21 cellular contexts compared by ENCODE assay signal in genomic region chr11:69468911-69469885, GRCh38. TPM values are rescaled to one million over a fixed set of nuclear protein-coding genes. Genes with fewer than 3 reads are reported as not detected.
DNase-seq lines count a peak whose midpoint lies in the region; ATAC-seq, FAIRE-seq and TF ChIP-seq lines count a peak whose summit lies in the region.
"Had no signal": no experiment of that assay in that cellular context is flagged by ENCODE, and none has a peak within 500 bp of the region (broad histone marks: within the 10 kb centered on the region; RNA-seq: fewer than 3 reads in every experiment).

No MANE protein-coding gene starts in this region.

- peak overlapping the region; percentile 82 for H2BK15ac ChIP-seq in neuronal stem cell (ENCODE audit: low read length)

- no peak overlapping the region for H2AFZ ChIP-seq in neuronal stem cell (ENCODE audit: low read length)

- peak overlapping the region; percentile 68 for H3K18ac ChIP-seq in neuronal stem cell (ENCODE audit: low read length)

- no peak for TF ChIP-seq POLR2A in GM12892 (IDR thresholded peaks at IDR 0.05; ENCODE audit: low read depth, low read length)

- H3K4ac ChIP-seq in neuronal stem cell (ENCODE audit: low read length) = no peak overlapping the region

- peak overlapping the region; percentile 3 for H3K23ac ChIP-seq in neuronal stem cell (ENCODE audit: low read depth, low read length, poor library complexity)

- FAIRE-seq in GM12892 (lab: Jason Lieb, UNC) = no peak
- FAIRE-seq: A204.1, GM12878 had no signal

- ATAC-seq in left colon = peak; percentile 26
- ATAC-seq: GM12878, Panc1 had no signal

- H2BK5ac ChIP-seq in neuronal stem cell (ENCODE audit: low read length) = peak overlapping the region; percentile 43

- H3K14ac ChIP-seq in neuronal stem cell (ENCODE audit: low read length) = no peak overlapping the region

- H3K4me2 ChIP-seq in neuronal stem cell (ENCODE audit: insufficient read depth, low read length, poor library complexity, severe bottlenecking) = no peak overlapping the region

- H2BK12ac ChIP-seq in neuronal stem cell (ENCODE audit: low read length) = peak overlapping the region; percentile 67

- no peak overlapping the region for H3K9ac ChIP-seq in neuronal stem cell (ENCODE audit: low read depth, low read length, poor library complexity)

- TF ChIP-seq CTCF in left ventricle myocardium inferior (IDR thresholded peaks at IDR 0.05; ENCODE audit: borderline replicate concordance) = no peak
- TF ChIP-seq CTCF in right atrium auricular region (IDR thresholded peaks at IDR 0.05) = no peak

- no peak overlapping the region for H4K91ac ChIP-seq in neuronal stem cell (ENCODE audit: low read depth, low read length, poor library complexity)

- intact Hi-C loops in left ventricle myocardium inferior (cut with micrococcal nuclease) (no loop called here), left colon (cut with DNase I, micrococcal nuclease) (no loop called here)

- H3K4me1 ChIP-seq in left ventricle myocardium inferior = peaks cover 24% of the 10 kb centered on the region
- peaks cover 0 to 30% of the 10 kb centered on the region in 2 donors for H3K4me1 ChIP-seq in right atrium auricular region
- peaks cover 8 to 12% of the 10 kb centered on the region in 2 donors for H3K4me1 ChIP-seq in neuronal stem cell (ENCODE audit: control insufficient read depth in 2 of 2, insufficient read depth in 1 of 2, low read depth in 1 of 2, low read length in 2 of 2)

- WGBS in neuronal stem cell (ENCODE audit: extremely low coverage in 2 of 2, insufficient read length in 2 of 2, insufficient replicate concordance in 1 of 2), 2 donors = no CpG with 5 or more reads among the region's 25 CpGs

- H3K36me3 ChIP-seq in left ventricle myocardium inferior (no peaks in the 10 kb centered on the region), right atrium auricular region (no peaks in the 10 kb centered on the region), neuronal stem cell (replicated peaks in 1 of 2; ENCODE audit: control insufficient read depth in 2 of 2, insufficient read depth in 2 of 2, low read length in 2 of 2) (no peaks in the 10 kb centered on the region)
- H3K36me3 ChIP-seq: MG63 had no signal

- peak overlapping the region; percentile 64 for H2AK5ac ChIP-seq in neuronal stem cell (ENCODE audit: low read depth, low read length)

- H2BK120ac ChIP-seq in neuronal stem cell (ENCODE audit: low read depth, low read length) = peak overlapping the region; percentile 61

- H3K27me3 ChIP-seq in left ventricle myocardium inferior (ENCODE audit: low read depth) = no peaks in the 10 kb centered on the region
- no peaks in the 10 kb centered on the region for H3K27me3 ChIP-seq in right atrium auricular region
- H3K27me3 ChIP-seq in neuronal stem cell (ENCODE audit: control insufficient read depth in 3 of 3, insufficient read depth in 3 of 3, low read depth in 1 of 3, low read length in 3 of 3) = peaks cover 0 to 18% (median 0%) of the 10 kb centered on the region in 3 experiments
- H3K27me3 ChIP-seq: MG63 had no signal

- peak; percentile 12 for DNase-seq in left ventricle myocardium inferior
- DNase-seq in right atrium auricular region (ENCODE audit: low spot score) = no peak
- no peak for DNase-seq in left colon
- DNase-seq in neuronal stem cell (ENCODE audit: low spot score) = no peak
- DNase-seq in NCI-H1092 (lab: John Stamatoyannopoulos, UW) = no peak
- no peak for DNase-seq in cerebellar nuclear complex (lab: John Stamatoyannopoulos, UW)
- no peak for DNase-seq in NOMO-1 treated with DMSO at 0.1 percent for 48 hours (lab: John Stamatoyannopoulos, UW; ENCODE audit: unreplicated experiment)
- no peak for DNase-seq in GM12892 (ENCODE audit: insufficient read length)
- DNase-seq: C1 segment of cervical spinal cord, DMS 273 treated with DMSO at 0.1 percent for 48 hours, GDM1, MG63, NCI-H1105 treated with DMSO at 0.1 percent for 48 hours, NCI-H1694 treated with DMSO at 0.1 percent for 48 hours, NCI-H2107, NCI-H2227 treated with DMSO at 0.1 percent for 48 hours, NCI-H524 had no signal

- H3K27ac ChIP-seq in left ventricle myocardium inferior (replicated peaks) (no peak overlapping the region), right atrium auricular region (no peak overlapping the region), neuronal stem cell (replicated peaks; ENCODE audit: low read length) (no peak overlapping the region)

- H3K4me3 ChIP-seq in left ventricle myocardium inferior = no peak overlapping the region
- no peak overlapping the region for H3K4me3 ChIP-seq in right atrium auricular region
- no peak overlapping the region for H3K4me3 ChIP-seq in neuronal stem cell (ENCODE audit: low read length in 2 of 2)
- H3K4me3 ChIP-seq: GM12878, MG63 had no signal

- peaks cover 9% of the 10 kb centered on the region for H3K9me3 ChIP-seq in left ventricle myocardium inferior (replicated peaks)
- H3K9me3 ChIP-seq in right atrium auricular region = peaks cover 0 to 6% of the 10 kb centered on the region in 2 donors
- H3K9me3 ChIP-seq in neuronal stem cell (replicated peaks in 1 of 2; ENCODE audit: control insufficient read depth in 2 of 2, insufficient read depth in 1 of 2, low read depth in 1 of 2, low read length in 2 of 2) = peaks cover 0 to 4% of the 10 kb centered on the region in 2 donors
- H3K9me3 ChIP-seq: MG63 had no signal

- H4K8ac ChIP-seq in neuronal stem cell (ENCODE audit: low read depth, low read length) = no peak overlapping the region

- no peaks in the 10 kb centered on the region for H3K79me1 ChIP-seq in neuronal stem cell (ENCODE audit: low read depth, low read length)

RNA-seq across cellular contexts. Expression of gene LINC01488, which starts 12.3 kb away (rescaled TPM):
- total RNA-seq in left ventricle myocardium inferior (0.38 TPM), right atrium auricular region (not detected), left colon (not detected)
- 0.06 TPM for polyA plus RNA-seq in neuronal stem cell (2013, experiment 1 of 2)
- polyA plus RNA-seq in neuronal stem cell (2013, experiment 2 of 2) = 0.01 TPM
- not detected for polyA plus RNA-seq in GM12892 (2012; ENCODE audit: missing spikeins)
- total RNA-seq: GM12878, H4 had no signal
- polyA plus RNA-seq: GM12878 had no signal
